20 cellular contexts compared by ENCODE assay signal in the genomic region with DNA sequence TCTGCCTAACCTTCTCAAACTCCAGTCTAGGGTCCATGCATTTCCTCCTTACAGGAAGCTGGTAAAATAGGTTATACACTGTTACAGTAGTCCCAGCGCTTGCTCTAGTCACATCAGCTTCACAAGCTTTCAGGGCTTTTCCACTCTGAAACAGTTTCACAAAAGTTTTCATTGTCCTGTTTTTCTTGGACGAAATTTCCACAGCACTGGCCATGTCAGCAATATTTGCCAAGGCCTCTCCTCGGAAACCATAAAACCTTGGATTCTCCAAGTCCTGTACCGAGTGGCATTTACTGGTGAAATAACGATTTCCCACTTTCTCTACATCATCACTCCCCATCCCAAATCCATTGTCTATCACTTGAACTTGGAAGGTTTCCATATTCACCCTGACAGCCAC. TPM values are rescaled to one million over a fixed set of nuclear protein-coding genes. Genes with fewer than 3 reads are reported as not detected.
DNase-seq lines count a peak whose midpoint lies in the region; ATAC-seq and TF ChIP-seq lines count a peak whose summit lies in the region.
"Had no signal": no experiment of that assay in that cellular context is flagged by ENCODE, and none has a peak within 500 bp of the region (broad histone marks: within the 10 kb centered on the region; RNA-seq: fewer than 3 reads in every experiment).

No MANE protein-coding gene starts in this region.

- in situ Hi-C loops in IMR-90 (cut with MboI; ENCODE audit: low sequenced_read_pairs) = no loop called here

- no peak overlapping the region for H2BK5ac ChIP-seq in IMR-90 (ENCODE audit: low read depth, low read length, poor library complexity, severe bottlenecking)

- no peak overlapping the region for H4K91ac ChIP-seq in IMR-90 (ENCODE audit: insufficient read depth, low read depth, low read length)

- CTCF ChIA-PET in IMR-90 (lab: Yijun Ruan, JAX) (no interaction called here), A673 (lab: Charles Lee) (no interaction called here)

- H2BK20ac ChIP-seq in IMR-90 (ENCODE audit: low read depth, low read length) = no peak overlapping the region

- H3K4me1 Mint-ChIP-seq in endothelial cell (ENCODE audit: unreplicated experiment) = peaks cover 5% of the 10 kb centered on the region

- peak overlapping the region; percentile 79 for H3K18ac ChIP-seq in IMR-90 (ENCODE audit: low read depth, low read length)

- no peak overlapping the region for H3K27ac Mint-ChIP-seq in endothelial cell (ENCODE audit: unreplicated experiment)
- H3K27ac Mint-ChIP-seq: activated CD4-positive, alpha-beta memory T cell treated with anti-CD3 and anti-CD28 coated beads for 36 hours; activated naive CD8-positive, alpha-beta T cell; T-helper 1 cell treated with Interleukin-12 subunit alpha and Interleukin-12 subunit beta and Interleukin-4 antibody, amounts not matched to agents 30 μg/mL and 1 μg/mL, for 36 hours had no signal

- POLR2A ChIA-PET in IMR-90 (lab: Charles Lee; ENCODE audit: unreplicated experiment) = no interaction called here
- POLR2A ChIA-PET in A673 (lab: Charles Lee; ENCODE audit: low non-redundant PET) = no interaction called here

- TF ChIP-seq CTCF in IMR-90 (conservative IDR thresholded peaks at IDR 0.05; ENCODE audit: low read depth, low read length) (no peak), A673 (conservative IDR thresholded peaks at IDR 0.05; ENCODE audit: low read depth, low read length) (no peak), endothelial cell (IDR thresholded peaks at IDR 0.05; ENCODE audit: unreplicated experiment) (no peak)

- H3K56ac ChIP-seq in IMR-90 (ENCODE audit: extremely low read depth, insufficient read depth, low read length) = no peak overlapping the region

- 100% methylated on average over 5 of the region's 5 CpGs; no CpG with 5 or more reads in 1 of the 2 experiments for WGBS in IMR-90 (ENCODE audit: extremely low coverage in 2 of 2, insufficient read length in 1 of 2), 2 experiments
- WGBS in esophagus, 2 donors = 79 to 87% methylated on average over 5 of the region's 5 CpGs

- H2BK120ac ChIP-seq in IMR-90 (ENCODE audit: low read depth, low read length) = no peak overlapping the region

- intact Hi-C loops in IMR-90 (cut with micrococcal nuclease) (no loop called here), A673 (cut with micrococcal nuclease; ENCODE audit: unreplicated experiment) (no loop called here)

- dilution Hi-C loops in IMR-90 (cut with HindIII; ENCODE audit: low sequenced_read_pairs, unreplicated experiment) = no loop called here

- peaks cover 8 to 32% of the 10 kb centered on the region in 2 experiments; a peak in 3 of 4 replicates for H3K79me1 ChIP-seq in IMR-90 (ENCODE audit: low read depth in 1 of 2, low read length in 2 of 2)

- no peak overlapping the region for H3K4me3 ChIP-seq in IMR-90 (ENCODE audit: insufficient read depth, low read depth, low read length)
- no peak overlapping the region for H3K4me3 ChIP-seq in esophagus (ENCODE audit: low read depth in 1 of 2, low read length in 2 of 2)
- no peak overlapping the region for H3K4me3 ChIP-seq in A673 (ENCODE audit: low read depth, low read length, poor library complexity, severe bottlenecking)

- H3K9me3 ChIP-seq in IMR-90 (ENCODE audit: control insufficient read depth, insufficient read depth, low read length) = no peaks in the 10 kb centered on the region
- no peaks in the 10 kb centered on the region for H3K9me3 ChIP-seq in esophagus (ENCODE audit: control insufficient read depth in 2 of 2, insufficient read depth in 1 of 2, low read depth in 1 of 2, low read length in 1 of 2)
- H3K9me3 ChIP-seq in A673 (ENCODE audit: low read depth, low read length, poor library complexity, severe bottlenecking) = no peaks in the 10 kb centered on the region

- H3K27ac ChIP-seq in IMR-90 (ENCODE audit: insufficient read depth, low read length) = peak overlapping the region; percentile 45; the same call in 1 of the 2 replicates
- peak overlapping the region; percentile 41 to 51 for H3K27ac ChIP-seq in esophagus (ENCODE audit: low read depth in 2 of 2, low read length in 1 of 2)
- peak overlapping the region; percentile 89 for H3K27ac ChIP-seq in substantia nigra (ENCODE audit: low read depth, low read length, poor library complexity, severe bottlenecking)
- no peak overlapping the region for H3K27ac ChIP-seq in A673 (ENCODE audit: low read depth, low read length, poor library complexity, severe bottlenecking)
- H3K27ac ChIP-seq: parathyroid adenoma, VCaP had no signal

- no peak overlapping the region for H2AK5ac ChIP-seq in IMR-90 (ENCODE audit: low read depth, low read length)

- no peak overlapping the region for H3K9ac ChIP-seq in IMR-90 (ENCODE audit: low read depth, low read length)
- H3K9ac ChIP-seq: parathyroid adenoma had no signal

- H3K4me1 ChIP-seq in IMR-90 (ENCODE audit: control insufficient read depth, insufficient read depth, low read length) = peaks cover 12% of the 10 kb centered on the region
- peaks cover 0 to 2% of the 10 kb centered on the region in 2 donors for H3K4me1 ChIP-seq in esophagus (ENCODE audit: control insufficient read depth in 2 of 2, insufficient read depth in 2 of 2, low read length in 1 of 2)
- H3K4me1 ChIP-seq in A673 (ENCODE audit: insufficient read depth, low read length, poor library complexity, severe bottlenecking) = peaks cover 20% of the 10 kb centered on the region

- TF ChIP-seq POLR2A in IMR-90 (IDR thresholded peaks at IDR 0.05; ENCODE audit: low read depth, low read length) = no peak

- ATAC-seq in IMR-90 (ENCODE audit: low read depth) (no peak), GM18907 (IDR thresholded peaks at IDR 0.05; ENCODE audit: unreplicated experiment) (no peak)
- ATAC-seq: activated T-cell treated with anti-CD3 and anti-CD28 coated beads, Interleukin-2, amount 50 U/mL, for 4 hours; left colon; stimulated activated naive CD8-positive, alpha-beta T cell treated with anti-CD3 and anti-CD28 coated beads, Interleukin-15, Interleukin-2, amounts not matched to agents 100 U/mL and 50 U/mL, for 24 hours had no signal

- no peaks in the 10 kb centered on the region for H3K9me3 Mint-ChIP-seq in endothelial cell (ENCODE audit: unreplicated experiment)
- H3K9me3 Mint-ChIP-seq: activated CD4-positive, alpha-beta memory T cell treated with anti-CD3 and anti-CD28 coated beads for 36 hours; activated T-cell treated with anti-CD3 and anti-CD28 coated beads, Interleukin-2, amount 50 U/mL, for 4 hours; T-helper 1 cell treated with Interleukin-12 subunit alpha and Interleukin-12 subunit beta and Interleukin-4 antibody, amounts not matched to agents 30 μg/mL and 1 μg/mL, for 36 hours had no signal

- peaks cover 3% of the 10 kb centered on the region for H3K27me3 Mint-ChIP-seq in endothelial cell (ENCODE audit: unreplicated experiment)
- H3K27me3 Mint-ChIP-seq: activated CD4-positive, alpha-beta memory T cell treated with anti-CD3 and anti-CD28 coated beads for 36 hours; activated naive CD8-positive, alpha-beta T cell had no signal

- no peak overlapping the region for H4K8ac ChIP-seq in IMR-90 (ENCODE audit: low read depth in 2 of 2, low read length in 2 of 2)

- BruUV-seq in IMR-90 (replicated peaks; lab: Mats Ljungman, UMichigan) (no TSS peak), A673 (replicated peaks; lab: Mats Ljungman, UMichigan) (no TSS peak)

- H2AFZ ChIP-seq in IMR-90 (replicated peaks; ENCODE audit: low read length, poor library complexity) = no peak overlapping the region
- H2AFZ ChIP-seq: parathyroid adenoma had no signal

- no peak overlapping the region for H3K4me3 Mint-ChIP-seq in endothelial cell (ENCODE audit: unreplicated experiment)
- H3K4me3 Mint-ChIP-seq: T-helper 1 cell treated with Interleukin-12 subunit alpha and Interleukin-12 subunit beta and Interleukin-4 antibody, amounts not matched to agents 30 μg/mL and 1 μg/mL, for 36 hours had no signal

- no peaks in the 10 kb centered on the region for H4K20me1 ChIP-seq in IMR-90 (ENCODE audit: insufficient read depth, low read length)

- peak overlapping the region; percentile 29; the same call in 1 of the 2 replicates for H3K14ac ChIP-seq in IMR-90 (replicated peaks; ENCODE audit: low read depth, low read length)

- no peak overlapping the region for H3K4ac ChIP-seq in IMR-90 (ENCODE audit: low read depth, low read length)

- H2BK15ac ChIP-seq in IMR-90 (ENCODE audit: low read depth, low read length) = peak overlapping the region; percentile 32; the same call in 1 of the 3 replicates

- DNase-seq in IMR-90 = no peak
- peak; percentile 84 for DNase-seq in medulla oblongata (ENCODE audit: extremely low spot score)
- peak in 12 of 49 donors; percentile 8 to 48 (median 16) for DNase-seq in substantia nigra (lab: John Stamatoyannopoulos, UW)
- no peak for DNase-seq in A673 (ENCODE audit: low spot score)
- DNase-seq in endothelial cell (ENCODE audit: low spot score) = no peak
- no peak for DNase-seq in HUDEP-2 (lab: John Stamatoyannopoulos, UW; ENCODE audit: unreplicated experiment in 76 of 76)
- DNase-seq: activated CD4-positive, alpha-beta memory T cell treated with anti-CD3 and anti-CD28 coated beads for 36 hours; activated T-cell treated with anti-CD3 and anti-CD28 coated beads, Interleukin-2, amount 50 U/mL, for 4 hours; COR-L47; effector CD8-positive, alpha-beta T cell; left colon; NCI-H146; NCI-H446; stimulated activated naive CD8-positive, alpha-beta T cell treated with anti-CD3 and anti-CD28 coated beads, Interleukin-15, Interleukin-2, amounts not matched to agents 100 U/mL and 50 U/mL, for 24 hours had no signal

- H3K23ac ChIP-seq in IMR-90 (ENCODE audit: low read depth, low read length) = no peak overlapping the region

- H3K36me3 Mint-ChIP-seq in endothelial cell (ENCODE audit: low read depth, unreplicated experiment) = no peaks in the 10 kb centered on the region

- TF ChIP-seq RAD21 in IMR-90 (IDR thresholded peaks at IDR 0.05; ENCODE audit: low read length) = no peak

- H2AK9ac ChIP-seq in IMR-90 (replicated peaks; ENCODE audit: low read depth, low read length, poor library complexity) = no peak overlapping the region

- H3K27me3 ChIP-seq in IMR-90 (ENCODE audit: control insufficient read depth, insufficient read depth, low read length) = no peaks in the 10 kb centered on the region
- no peaks in the 10 kb centered on the region for H3K27me3 ChIP-seq in esophagus (ENCODE audit: control insufficient read depth in 1 of 2, insufficient read depth in 2 of 2, low read length in 2 of 2)
- H3K27me3 ChIP-seq in A673 (replicated peaks; ENCODE audit: insufficient read depth, low read depth, low read length, poor library complexity) = no peaks in the 10 kb centered on the region

- peaks cover 6% of the 10 kb centered on the region for H3K9me1 ChIP-seq in IMR-90 (ENCODE audit: insufficient read depth, low read length)

- H4K5ac ChIP-seq in IMR-90 (ENCODE audit: low read depth, low read length) = peak overlapping the region; percentile 71; the same call in 1 of the 2 replicates

- H3K36me3 ChIP-seq in IMR-90 (ENCODE audit: control insufficient read depth, insufficient read depth, low read length) = no peaks in the 10 kb centered on the region
- no peaks in the 10 kb centered on the region for H3K36me3 ChIP-seq in esophagus (ENCODE audit: control insufficient read depth in 2 of 2, insufficient read depth in 2 of 2, low read length in 1 of 2)
- peaks cover 3% of the 10 kb centered on the region for H3K36me3 ChIP-seq in A673 (ENCODE audit: insufficient read depth, low read length, poor library complexity, severe bottlenecking)

- no peak overlapping the region; the same call in 1 of the 2 replicates for H3K4me2 ChIP-seq in IMR-90 (ENCODE audit: low read depth, low read length)

RNA-seq across cellular contexts. Expression of gene MLH3, which starts 2.1 kb away (rescaled TPM):
- total RNA-seq in IMR-90 (2012; rRNA removed) (14.7 and 16.9 TPM in 2 replicates), A673 (2021) (21.0 and 24.0 TPM in 2 replicates), endothelial cell (ENCODE audit: unreplicated experiment) (17.2 TPM)
- polyA plus RNA-seq in IMR-90 (2012; rRNA removed) (5.1 and 5.6 TPM in 2 replicates), esophagus (1 to 10 TPM; 8.0 to 9.0 TPM)
- 1.5 and 2.0 TPM in 2 replicates for polyA plus RNA-seq in IMR-90 (2012; cell fraction: cytosol; rRNA removed)
- polyA plus RNA-seq in IMR-90 (2012; cell fraction: nucleus; rRNA removed; ENCODE audit: low replicate concordance) = 5.1 and 14.7 TPM in 2 replicates

RNA-seq across cellular contexts. Expression of gene ACYP1, which starts 14.7 kb away (rescaled TPM):
- total RNA-seq in IMR-90 (2012; rRNA removed) = 4.1 and 6.9 TPM in 2 replicates
- polyA plus RNA-seq in IMR-90 (2012; rRNA removed) = 17.4 and 24.0 TPM in 2 replicates
- polyA plus RNA-seq in IMR-90 (2012; cell fraction: cytosol; rRNA removed) = 4.5 and 5.8 TPM in 2 replicates
- polyA plus RNA-seq in IMR-90 (2012; cell fraction: nucleus; rRNA removed; ENCODE audit: low replicate concordance) = 1.8 and 13.7 TPM in 2 replicates
- 10 to 100 TPM; 12.0 to 24.1 TPM for polyA plus RNA-seq in esophagus
- total RNA-seq in A673 (2021) = 47.1 and 50.2 TPM in 2 replicates
- total RNA-seq in endothelial cell (ENCODE audit: unreplicated experiment) = 5.8 TPM

RNA-seq across cellular contexts. Expression of gene ZC2HC1C, which starts 20.3 kb away (rescaled TPM):
- total RNA-seq in IMR-90 (2012; rRNA removed) = 0.28 and 0.54 TPM in 2 replicates
- 0.15 and 0.36 TPM in 2 replicates for polyA plus RNA-seq in IMR-90 (2012; rRNA removed)
- 0.11 and 0.13 TPM in 2 replicates for polyA plus RNA-seq in IMR-90 (2012; cell fraction: cytosol; rRNA removed)
- 0.09 and 0.34 TPM in 2 replicates for polyA plus RNA-seq in IMR-90 (2012; cell fraction: nucleus; rRNA removed; ENCODE audit: low replicate concordance)
- polyA plus RNA-seq in esophagus = 1 to 10 TPM in 1 of 2 donors, under 1 TPM in 1; 0.88 to 3.3 TPM
- 1.0 TPM in 2 replicates for total RNA-seq in A673 (2021)
- total RNA-seq in endothelial cell (ENCODE audit: unreplicated experiment) = 1.6 TPM

RNA-seq across cellular contexts. Expression of gene EIF2B2, which starts 46.4 kb away (rescaled TPM):
- total RNA-seq in IMR-90 (2012; rRNA removed) (69.4 and 70.1 TPM in 2 replicates), A673 (2021) (93.3 and 106 TPM in 2 replicates), endothelial cell (ENCODE audit: unreplicated experiment) (31.8 TPM)
- polyA plus RNA-seq in IMR-90 (2012; rRNA removed) (63.6 and 73.9 TPM in 2 replicates), esophagus (10 to 100 TPM; 13.3 to 42.9 TPM)
- 54.6 and 57.1 TPM in 2 replicates for polyA plus RNA-seq in IMR-90 (2012; cell fraction: cytosol; rRNA removed)
- 33.1 and 55.7 TPM in 2 replicates for polyA plus RNA-seq in IMR-90 (2012; cell fraction: nucleus; rRNA removed; ENCODE audit: low replicate concordance)
